Comparison of ENCODE assay signal across 8 cellular contexts in the genomic region with DNA sequence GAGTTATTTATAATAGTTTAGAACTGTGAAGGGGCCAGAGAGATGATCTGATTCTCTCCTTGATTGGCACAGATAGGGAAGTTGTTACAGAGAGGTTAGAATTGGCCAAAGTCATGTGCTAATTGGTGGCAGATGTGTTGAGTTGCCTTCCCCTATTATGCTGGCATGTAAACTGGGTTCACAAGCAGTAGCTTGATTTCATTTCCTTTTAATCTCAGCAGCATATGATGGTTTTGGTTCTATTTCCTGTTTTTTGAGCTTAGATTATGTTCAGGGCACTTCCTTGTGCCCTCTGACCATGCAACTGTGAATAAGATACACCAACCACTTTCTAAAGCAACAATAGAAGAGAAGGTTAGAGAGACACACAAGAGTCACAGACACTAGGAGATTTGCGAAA. TPM values are rescaled to one million over a fixed set of nuclear protein-coding genes. Genes with fewer than 3 reads are reported as not detected.
DNase-seq lines count a peak whose midpoint lies in the region; ATAC-seq and TF ChIP-seq lines count a peak whose summit lies in the region.

No MANE protein-coding gene starts in this region.

- TF ChIP-seq CTCF in spleen (IDR thresholded peaks at IDR 0.05 in 8 of 11, conservative IDR thresholded peaks at IDR 0.05 in 3 of 11) (no peak), progenitor cell of endocrine pancreas (IDR thresholded peaks at IDR 0.05; ENCODE audit: unreplicated experiment) (no peak)

- peak; percentile 78 for ATAC-seq in GM19328 (IDR thresholded peaks at IDR 0.05; ENCODE audit: unreplicated experiment)
- ATAC-seq in HG03039 (IDR thresholded peaks at IDR 0.05; ENCODE audit: unreplicated experiment), result peak; percentile 45
- no peak for ATAC-seq in activated CD8-positive, alpha-beta memory T cell treated with anti-CD3 and anti-CD28 coated beads, Interleukin-2, amount 10 ng/mL, durations not matched to agents 7 days and 5 days

- no peaks in the 10 kb centered on the region for H3K27me3 ChIP-seq in spleen (replicated peaks in 1 of 7)

- H3K9me3 Mint-ChIP-seq in activated CD8-positive, alpha-beta memory T cell treated with anti-CD3 and anti-CD28 coated beads, Interleukin-2, amount 10 ng/mL, durations not matched to agents 7 days and 5 days (ENCODE audit: low read depth), result no peaks in the 10 kb centered on the region
- no peaks in the 10 kb centered on the region for H3K9me3 Mint-ChIP-seq in progenitor cell of endocrine pancreas (ENCODE audit: low read depth)

- peaks cover 8 to 77% (median 34%) of the 10 kb centered on the region in 6 donors for H3K4me1 ChIP-seq in spleen

- CTCF ChIA-PET in activated CD8-positive, alpha-beta memory T cell treated with anti-CD3 and anti-CD28 coated beads, Interleukin-2, amount 10 ng/mL, durations not matched to agents 7 days and 5 days (lab: Charles Lee), result interaction anchor here (1.5 to 2.3 kb wide), 2 partner anchors 16 to 100 kb away, joined by 3 to 5 read pairs; a partner anchor contains a TSS

- H3K36me3 ChIP-seq in spleen, result peaks cover 0 to 81% (median 26%) of the 10 kb centered on the region in 6 donors

- H3K27ac Mint-ChIP-seq in activated CD8-positive, alpha-beta memory T cell treated with anti-CD3 and anti-CD28 coated beads, Interleukin-2, amount 10 ng/mL, durations not matched to agents 7 days and 5 days, result no peak overlapping the region
- H3K27ac Mint-ChIP-seq in progenitor cell of endocrine pancreas, result no peak overlapping the region

- peaks cover 47% of the 10 kb centered on the region for H3K36me3 Mint-ChIP-seq in activated CD8-positive, alpha-beta memory T cell treated with anti-CD3 and anti-CD28 coated beads, Interleukin-2, amount 10 ng/mL, durations not matched to agents 7 days and 5 days
- peaks cover 16% of the 10 kb centered on the region for H3K36me3 Mint-ChIP-seq in progenitor cell of endocrine pancreas (ENCODE audit: insufficient read depth)

- H3K4me3 ChIP-seq in spleen, result peak overlapping the region in 1 of 8 donors; percentile 8

- H3K4me3 Mint-ChIP-seq in activated CD8-positive, alpha-beta memory T cell treated with anti-CD3 and anti-CD28 coated beads, Interleukin-2, amount 10 ng/mL, durations not matched to agents 7 days and 5 days, result no peak overlapping the region
- no peak overlapping the region for H3K4me3 Mint-ChIP-seq in progenitor cell of endocrine pancreas (ENCODE audit: low read depth)

- intact Hi-C loops in spleen (cut with DNase I; ENCODE audit: low total_unique reads), result no loop called here

- H3K4me1 Mint-ChIP-seq in activated CD8-positive, alpha-beta memory T cell treated with anti-CD3 and anti-CD28 coated beads, Interleukin-2, amount 10 ng/mL, durations not matched to agents 7 days and 5 days, result peaks cover 6% of the 10 kb centered on the region
- H3K4me1 Mint-ChIP-seq in progenitor cell of endocrine pancreas (ENCODE audit: low read depth), result peaks cover 6% of the 10 kb centered on the region

- WGBS in spleen, 5 donors, result 41 to 59% (median 54%) methylated on average over 1 of the region's 1 CpG

- H3K27ac ChIP-seq in spleen, result peak overlapping the region; percentile 32 to 92 (median 76)

- DNase-seq in SKM-1 (lab: John Stamatoyannopoulos, UW; ENCODE audit: unreplicated experiment), result peak; percentile 39
- no peak for DNase-seq in spleen
- DNase-seq in activated CD8-positive, alpha-beta memory T cell treated with anti-CD3 and anti-CD28 coated beads, Interleukin-2, amount 10 ng/mL, durations not matched to agents 7 days and 5 days, result no peak
- DNase-seq in COLO668 (lab: John Stamatoyannopoulos, UW; ENCODE audit: unreplicated experiment), result no peak
- no peak for DNase-seq in progenitor cell of endocrine pancreas (ENCODE audit: low spot score, unreplicated experiment)
- no peak for DNase-seq in amniotic stem cell (lab: John Stamatoyannopoulos, UW)

- H3K9me3 ChIP-seq in spleen, result no peaks in the 10 kb centered on the region

- no peaks in the 10 kb centered on the region for H3K27me3 Mint-ChIP-seq in activated CD8-positive, alpha-beta memory T cell treated with anti-CD3 and anti-CD28 coated beads, Interleukin-2, amount 10 ng/mL, durations not matched to agents 7 days and 5 days
- no peaks in the 10 kb centered on the region for H3K27me3 Mint-ChIP-seq in progenitor cell of endocrine pancreas

- TF ChIP-seq POLR2A in spleen (IDR thresholded peaks at IDR 0.05), result no peak

RNA-seq across cellular contexts. Expression of a gene that starts 16.5 kb away (rescaled TPM):
- total RNA-seq in spleen (10 to 100 TPM; 27.4 to 59.7 (median 41.9) TPM), progenitor cell of endocrine pancreas (24.1 and 26.2 TPM in 2 replicates)
- 10 to 100 TPM; 16.2 to 18.8 (median 17.4) TPM for polyA plus RNA-seq in spleen
- 10 to 100 TPM; 32.5 to 36.0 TPM for total RNA-seq in activated CD8-positive, alpha-beta memory T cell treated with anti-CD3 and anti-CD28 coated beads, Interleukin-2, amount 10 ng/mL, durations not matched to agents 7 days and 5 days

RNA-seq across cellular contexts. Expression of a gene that starts 59.6 kb away (rescaled TPM):
- total RNA-seq in spleen (10 to 100 TPM; 18.4 to 26.5 (median 20.4) TPM), progenitor cell of endocrine pancreas (39.8 and 42.8 TPM in 2 replicates)
- 1 to 10 TPM; 5.4 to 6.9 (median 6.5) TPM for polyA plus RNA-seq in spleen
- total RNA-seq in activated CD8-positive, alpha-beta memory T cell treated with anti-CD3 and anti-CD28 coated beads, Interleukin-2, amount 10 ng/mL, durations not matched to agents 7 days and 5 days, result 10 to 100 TPM; 31.3 to 37.7 TPM
